Comparison of ENCODE assay signal across 1 cellular context in genomic region chr5:177006265-177006972, GRCh38.
TF ChIP-seq lines count a peak whose summit lies in the region.

Gene UIMC1 (minus strand): TSS chr5:177006779. CDS start chr5:176982615, 24,164 bp downstream.

TF ChIP-seq in HEK293, 187 proteins besides CTCF, POLR2A, EP300 and RAD21 (continued from another document and continues in another):
- TF ChIP-seq IKZF3 (tag by site-specific recombination; IDR thresholded peaks at IDR 0.05), result peak; percentile 92
- peak; percentile 62; the same call in 1 of the 2 replicates for TF ChIP-seq ZNF324 (tag by site-specific recombination; IDR thresholded peaks at IDR 0.05)
- TF ChIP-seq ZNF174 (tag by site-specific recombination; IDR thresholded peaks at IDR 0.05), result no peak
- TF ChIP-seq ZNF473 (tag by site-specific recombination; IDR thresholded peaks at IDR 0.05), result no peak
- TF ChIP-seq ZNF121 (tag by site-specific recombination; IDR thresholded peaks at IDR 0.05), result 0 out of 2 replicates have a peak, but pooled peaks have one; percentile 51
- peak; percentile 85 for TF ChIP-seq ZIC2 (tag by site-specific recombination; IDR thresholded peaks at IDR 0.05)
- TF ChIP-seq EGR2 (tag by site-specific recombination; IDR thresholded peaks at IDR 0.05; ENCODE audit: low read depth), result peak; percentile 85
- TF ChIP-seq KLF7 (tag by site-specific recombination; IDR thresholded peaks at IDR 0.05; ENCODE audit: borderline replicate concordance), result peak; percentile 80
- peak; percentile 98; the same call in 1 of the 2 replicates for TF ChIP-seq ZNF394 (tag by site-specific recombination; IDR thresholded peaks at IDR 0.05; ENCODE audit: borderline replicate concordance)
- no peak for TF ChIP-seq ZNF202 (tag by site-specific recombination; IDR thresholded peaks at IDR 0.05; ENCODE audit: borderline replicate concordance)
- peak; percentile 99 for TF ChIP-seq PRDM10 (tag by site-specific recombination; IDR thresholded peaks at IDR 0.05)
- peak; percentile 73; the same call in 1 of the 2 replicates for TF ChIP-seq KLF1 (tag by site-specific recombination; IDR thresholded peaks at IDR 0.05)
- peak; percentile 94 for TF ChIP-seq SP2 (tag by site-specific recombination; IDR thresholded peaks at IDR 0.05)
- peak; percentile 43; the same call in 1 of the 2 replicates for TF ChIP-seq ZNF2 (tag by site-specific recombination; IDR thresholded peaks at IDR 0.05)
- TF ChIP-seq ZNF423 (tag by site-specific recombination; IDR thresholded peaks at IDR 0.05), result 0 out of 2 replicates have a peak, but pooled peaks have one; percentile 21
- peak; percentile 55; the same call in 1 of the 2 replicates for TF ChIP-seq ZNF692 (tag by site-specific recombination; IDR thresholded peaks at IDR 0.05)
- peak; percentile 71 for TF ChIP-seq ZNF366 (tag by site-specific recombination; conservative IDR thresholded peaks at IDR 0.05)
- TF ChIP-seq ZFP41 (tag by site-specific recombination; IDR thresholded peaks at IDR 0.05; ENCODE audit: borderline replicate concordance), result 0 out of 2 replicates have a peak, but pooled peaks have one; percentile 42
- TF ChIP-seq ZNF561 (tag by site-specific recombination; IDR thresholded peaks at IDR 0.05; ENCODE audit: borderline replicate concordance), result 0 out of 2 replicates have a peak, but pooled peaks have one; percentile 86
- 0 out of 2 replicates have a peak, but pooled peaks have one; percentile 68 for TF ChIP-seq ZSCAN30 (tag by site-specific recombination; IDR thresholded peaks at IDR 0.05)
- TF ChIP-seq PRDM2 (tag by site-specific recombination; IDR thresholded peaks at IDR 0.05; ENCODE audit: borderline replicate concordance), result 0 out of 2 replicates have a peak, but pooled peaks have one; percentile 36
- 0 out of 2 replicates have a peak, but pooled peaks have one; percentile 36 for TF ChIP-seq BCL11B (tag by site-specific recombination; IDR thresholded peaks at IDR 0.05; ENCODE audit: low read depth)
- TF ChIP-seq ZFHX2 (tag by site-specific recombination; conservative IDR thresholded peaks at IDR 0.05), result peak; percentile 90
- peak; percentile 89 for TF ChIP-seq ZXDB (tag by site-specific recombination; IDR thresholded peaks at IDR 0.05)
- TF ChIP-seq ZBTB20 (tag by site-specific recombination; IDR thresholded peaks at IDR 0.05), result peak; percentile 100
- TF ChIP-seq ZNF239 (tag by site-specific recombination; IDR thresholded peaks at IDR 0.05), result no peak
- TF ChIP-seq SP7 (tag by site-specific recombination; IDR thresholded peaks at IDR 0.05), result peak; percentile 80
- peak; percentile 19 for TF ChIP-seq ZSCAN5A (tag by site-specific recombination; IDR thresholded peaks at IDR 0.05)
- no peak for TF ChIP-seq ZSCAN18 (tag by site-specific recombination; IDR thresholded peaks at IDR 0.05)
- peak; percentile 60; the same call in 1 of the 2 replicates for TF ChIP-seq KLF10 (tag by site-specific recombination; IDR thresholded peaks at IDR 0.05)
- 0 out of 2 replicates have a peak, but pooled peaks have one; percentile 38 for TF ChIP-seq ZFP69B (tag by site-specific recombination; IDR thresholded peaks at IDR 0.05)
- TF ChIP-seq BCL11A (tag by site-specific recombination; IDR thresholded peaks at IDR 0.05; ENCODE audit: low read depth), result 0 out of 2 replicates have a peak, but pooled peaks have one; percentile 12
- peak; percentile 92 for TF ChIP-seq KLF8 (tag by site-specific recombination; IDR thresholded peaks at IDR 0.05)
- peak; percentile 87 for TF ChIP-seq ZNF660 (tag by site-specific recombination; IDR thresholded peaks at IDR 0.05)
- peak; percentile 90 for TF ChIP-seq GLIS1 (tag by site-specific recombination; IDR thresholded peaks at IDR 0.05)
- TF ChIP-seq OVOL3 (tag by site-specific recombination; IDR thresholded peaks at IDR 0.05), result peak; percentile 38; the same call in 1 of the 2 replicates
- TF ChIP-seq HIC1 (tag by site-specific recombination; IDR thresholded peaks at IDR 0.05), result peak; percentile 55; the same call in 1 of the 2 replicates
- no peak for TF ChIP-seq ZNF585B (tag by site-specific recombination; IDR thresholded peaks at IDR 0.05)
- TF ChIP-seq ZNF747 (tag by site-specific recombination; IDR thresholded peaks at IDR 0.05), result no peak
- TF ChIP-seq ZNF398 (tag by site-specific recombination; IDR thresholded peaks at IDR 0.05), result peak; percentile 56
- TF ChIP-seq KLF9 (tag by site-specific recombination; IDR thresholded peaks at IDR 0.05; ENCODE audit: low read depth), result peak; percentile 89
- no peak for TF ChIP-seq ZNF548 (tag by site-specific recombination; IDR thresholded peaks at IDR 0.05)
